Comparison of ENCODE assay signal across 8 cellular contexts in genomic region chr4:69689530-69690111, GRCh38. TPM values are rescaled to one million over a fixed set of nuclear protein-coding genes. Genes with fewer than 3 reads are reported as not detected.
DNase-seq lines count a peak whose midpoint lies in the region; ATAC-seq, FAIRE-seq and TF ChIP-seq lines count a peak whose summit lies in the region.
"Had no signal": no experiment of that assay in that cellular context is flagged by ENCODE, and none has a peak within 500 bp of the region (broad histone marks: within the 10 kb centered on the region; RNA-seq: fewer than 3 reads in every experiment).

No MANE protein-coding gene starts in this region.

- no peak for FAIRE-seq in small intestine (lab: Jason Lieb, UNC)

- CTCF ChIA-PET in RWPE1 (lab: Yijun Ruan, JAX): interaction anchor here (0.5 to 1.8 kb wide), 6 partner anchors 11 to 1133 kb away, joined by 3 to 8 read pairs (median 5); no protein-coding TSS in a partner anchor

- peak; percentile 37 for TF ChIP-seq CTCF in GM12865 (IDR thresholded peaks at IDR 0.05; ENCODE audit: insufficient read depth, low read depth, low read length, missing control alignments)
- peak; percentile 54 for TF ChIP-seq CTCF in RWPE1 (conservative IDR thresholded peaks at IDR 0.05; ENCODE audit: low read depth)
- peak; percentile 41 for TF ChIP-seq CTCF in foreskin fibroblast (IDR thresholded peaks at IDR 0.05; ENCODE audit: low read depth, low read length)

- 2 to 7% (median 3%) methylated on average over 2 of the region's 2 CpGs for WGBS in small intestine, 3 donors
- WGBS in right cardiac atrium: 3% methylated on average over 2 of the region's 2 CpGs

- ATAC-seq in HG03354 (IDR thresholded peaks at IDR 0.05; ENCODE audit: poor library complexity, severe bottlenecking, unreplicated experiment) (peak; percentile 71), right cardiac atrium (no peak)

- H3K27me3 ChIP-seq in small intestine (ENCODE audit: control insufficient read depth in 2 of 2, insufficient read depth in 2 of 2, low read length in 2 of 2): no peaks in the 10 kb centered on the region
- H3K27me3 ChIP-seq in right cardiac atrium (ENCODE audit: control insufficient read depth, insufficient read depth): no peaks in the 10 kb centered on the region

- no peaks in the 10 kb centered on the region for H3K36me3 ChIP-seq in small intestine (ENCODE audit: control insufficient read depth in 2 of 2, insufficient read depth in 2 of 2, low read length in 2 of 2)

- H3K4me1 ChIP-seq in small intestine (ENCODE audit: control insufficient read depth in 2 of 2, insufficient read depth in 1 of 2, low read depth in 1 of 2, low read length in 1 of 2) (no peaks in the 10 kb centered on the region), right cardiac atrium (ENCODE audit: control insufficient read depth, insufficient read depth, low read length) (no peaks in the 10 kb centered on the region)

- no peak overlapping the region for H3K4me3 ChIP-seq in GM12865 (ENCODE audit: low read depth, low read length)
- H3K4me3 ChIP-seq in foreskin fibroblast (ENCODE audit: low read depth in 1 of 2, low read length in 2 of 2): no peak overlapping the region
- H3K4me3 ChIP-seq in small intestine (ENCODE audit: low read depth in 1 of 2, low read length in 2 of 2): no peak overlapping the region
- H3K4me3 ChIP-seq in right cardiac atrium (ENCODE audit: low read length): no peak overlapping the region

- intact Hi-C loops in right cardiac atrium (cut with DNase I): loop anchor here in 1 of 4 donors (10.0 kb wide), 2 partner anchors 195 to 805 kb away; no protein-coding TSS in a partner anchor

- DNase-seq in GM12865 (ENCODE audit: low read depth): peak; percentile 31
- peak; percentile 19 for DNase-seq in RWPE1 (ENCODE audit: low spot score)
- DNase-seq in foreskin fibroblast: peak in 1 of 2 donors; percentile 60
- peak; percentile 61 for DNase-seq in small intestine
- no peak for DNase-seq in HPDE6-E6E7 (ENCODE audit: extremely low spot score)
- DNase-seq in right cardiac atrium: no peak
- DNase-seq: activated B cell treated with CpG ODN at 0.5 μM for 24 hours had no signal

- H3K9me3 ChIP-seq in small intestine (ENCODE audit: control insufficient read depth, low read depth) (no peaks in the 10 kb centered on the region), right cardiac atrium (ENCODE audit: control insufficient read depth, low read length) (no peaks in the 10 kb centered on the region)

- H3K27ac ChIP-seq in RWPE1 (no peak overlapping the region), small intestine (ENCODE audit: low read depth in 1 of 2, low read length in 1 of 2) (no peak overlapping the region), right cardiac atrium (ENCODE audit: low read length) (no peak overlapping the region)

- POLR2A ChIA-PET in RWPE1 (lab: Yijun Ruan, JAX; ENCODE audit: low non-redundant PET): no interaction called here

RNA-seq across cellular contexts. Expression of gene UGT2A1, which starts 36.6 kb away (rescaled TPM):
- polyA plus RNA-seq in small intestine (not detected), right cardiac atrium (not detected)
- not detected for total RNA-seq in right cardiac atrium
- total RNA-seq: activated B cell treated with CpG ODN at 0.5 μM for 24 hours had no signal

RNA-seq across cellular contexts. Expression of gene UGT2A2, which starts 50.2 kb away (rescaled TPM):
- not detected for polyA plus RNA-seq in small intestine
- not detected for total RNA-seq in right cardiac atrium
- polyA plus RNA-seq in right cardiac atrium: not detected
- total RNA-seq: activated B cell treated with CpG ODN at 0.5 μM for 24 hours had no signal

Comparison
In these comparisons a context has a peak if more than half of its experiments do, and no peak if none do; other contexts are left out.
1. DNase-seq: peak in GM12865 (single experiment), RWPE1 (single experiment) and small intestine (single experiment); none in HPDE6-E6E7 (single experiment) and right cardiac atrium (0 of 3).
2. Peak in every context shown above with its lines, with median percentiles within 50 percentile points of each other: CTCF ChIP-seq.